ENCODE assay signal across 8 cellular contexts in genomic region chr9:33076360-33077004, GRCh38. TPM values are rescaled to one million over a fixed set of nuclear protein-coding genes. Genes with fewer than 3 reads are reported as not detected.
DNase-seq lines count a peak whose midpoint lies in the region; ATAC-seq and TF ChIP-seq lines count a peak whose summit lies in the region.

Gene SMU1, minus strand, starts transcription at chr9:33076674. Its CDS starts 66 bp downstream, at chr9:33076608.

- H3K9me3 ChIP-seq in liver (ENCODE audit: control insufficient read depth in 4 of 4, low read length in 3 of 4): no peaks in the 10 kb centered on the region

- peak within 1 kb of the TSS; percentile 99 for H3K27ac Mint-ChIP-seq in activated CD4-positive, alpha-beta memory T cell treated with anti-CD3 and anti-CD28 coated beads for 36 hours

- peaks cover 22% of the 10 kb centered on the region for H3K36me3 Mint-ChIP-seq in activated CD4-positive, alpha-beta memory T cell treated with anti-CD3 and anti-CD28 coated beads for 36 hours

- peak; percentile 99 for ATAC-seq in GM19438 (IDR thresholded peaks at IDR 0.05; ENCODE audit: low read depth, unreplicated experiment)
- ATAC-seq in HG03575 (IDR thresholded peaks at IDR 0.05; ENCODE audit: extremely low read depth, insufficient number of reproducible peaks, low FRiP score, unreplicated experiment): peak; percentile 89

- CTCF ChIA-PET in activated CD4-positive, alpha-beta memory T cell treated with anti-CD3 and anti-CD28 coated beads for 36 hours (lab: Charles Lee): interaction anchor here (0.9 to 3.2 kb wide), 7 partner anchors 9 to 697 kb away, joined by 3 to 13 read pairs (median 6); partner anchors contain the start of gene B4GALT1

- H3K9me3 Mint-ChIP-seq in activated CD4-positive, alpha-beta memory T cell treated with anti-CD3 and anti-CD28 coated beads for 36 hours: no peaks in the 10 kb centered on the region

- WGBS in liver: under 1% methylated on average over 45 of the region's 45 CpGs

- H3K27ac ChIP-seq in dorsolateral prefrontal cortex: peak within 1 kb of the TSS; percentile 47 to 97 (median 90)
- peak within 1 kb of the TSS; percentile 87 to 90 for H3K27ac ChIP-seq in liver (ENCODE audit: low read depth in 1 of 2, low read length in 2 of 2)

- H3K27me3 ChIP-seq in dorsolateral prefrontal cortex (no peaks in the 10 kb centered on the region), liver (ENCODE audit: control insufficient read depth in 4 of 4, insufficient read depth in 4 of 4, low read length in 3 of 4) (no peaks in the 10 kb centered on the region)

- H3K4me1 Mint-ChIP-seq in activated CD4-positive, alpha-beta memory T cell treated with anti-CD3 and anti-CD28 coated beads for 36 hours (ENCODE audit: low read depth): peaks cover 42% of the 10 kb centered on the region

- DNase-seq in CD1c-positive myeloid dendritic cell (ENCODE audit: extremely low spot score): peak; percentile 97
- peak; percentile 91 for DNase-seq in NCI-H82 treated with DMSO at 0.1 percent for 48 hours (lab: John Stamatoyannopoulos, UW; ENCODE audit: unreplicated experiment)
- peak; percentile 98 for DNase-seq in activated CD4-positive, alpha-beta memory T cell treated with anti-CD3 and anti-CD28 coated beads for 36 hours
- peak; percentile 93 to 99 (median 97) for DNase-seq in dorsolateral prefrontal cortex
- peak; percentile 96 for DNase-seq in stimulated activated CD4-positive, alpha-beta T cell treated with anti-CD3 and anti-CD28 coated beads, Interleukin-4, amount 100 ng/mL, for 24 hours

- peak within 1 kb of the TSS; percentile 95 to 99 for H3K9ac ChIP-seq in liver (ENCODE audit: low read depth in 1 of 2, low read length in 2 of 2)

- intact Hi-C loops in activated CD4-positive, alpha-beta memory T cell treated with anti-CD3 and anti-CD28 coated beads for 36 hours (cut with micrococcal nuclease): loop anchor here (1.0 to 2.0 kb wide), 5 partner anchors 51 to 526 kb away; partner anchors contain the start of genes BAG1, DNAJA1 and NFX1
- intact Hi-C loops in dorsolateral prefrontal cortex (cut with DNase I): loop anchor here (5.0 kb wide), 2 partner anchors 34 to 91 kb away; partner anchors contain the start of gene B4GALT1 (in 1 of the 2)

- POLR2A ChIA-PET in activated CD4-positive, alpha-beta memory T cell treated with anti-CD3 and anti-CD28 coated beads for 36 hours (lab: Charles Lee): interaction anchor here (0.8 to 1.8 kb wide), 6 partner anchors 16 to 90 kb away, joined by 3 to 14 read pairs (median 5); partner anchors contain the start of genes B4GALT1 and DNAJA1

- no peaks in the 10 kb centered on the region for H3K27me3 Mint-ChIP-seq in activated CD4-positive, alpha-beta memory T cell treated with anti-CD3 and anti-CD28 coated beads for 36 hours

- TF ChIP-seq RAD21 in liver (IDR thresholded peaks at IDR 0.05): peak; percentile 42 to 68

- peaks cover 7 to 22% (median 14%) of the 10 kb centered on the region in 4 donors for H3K36me3 ChIP-seq in liver (ENCODE audit: control insufficient read depth in 4 of 4, insufficient read depth in 3 of 4, low read depth in 1 of 4, low read length in 3 of 4)

- TF ChIP-seq CTCF in dorsolateral prefrontal cortex (IDR thresholded peaks at IDR 0.05 in 54 of 56, conservative IDR thresholded peaks at IDR 0.05 in 2 of 56; ENCODE audit: low read depth in 1 of 56, partially characterized antibody in 56 of 56) (peak in 13 of 56 donors; percentile 5 to 48 (median 21)), liver (IDR thresholded peaks at IDR 0.05; ENCODE audit: low read depth, low read length, missing input control) (no peak)

- H3K4me1 ChIP-seq in liver (ENCODE audit: control insufficient read depth in 4 of 4, insufficient read depth in 4 of 4, low read length in 3 of 4): peaks cover 0 to 25% (median 14%) of the 10 kb centered on the region in 4 donors

- peak within 1 kb of the TSS; percentile 100 for H3K4me3 Mint-ChIP-seq in activated CD4-positive, alpha-beta memory T cell treated with anti-CD3 and anti-CD28 coated beads for 36 hours

- peak within 1 kb of the TSS; percentile 59 to 99 (median 88) for H3K4me3 ChIP-seq in dorsolateral prefrontal cortex
- H3K4me3 ChIP-seq in liver (ENCODE audit: low read depth in 1 of 3, low read length in 3 of 3): peak within 1 kb of the TSS; percentile 66 to 98 (median 96)

TF ChIP-seq in liver, 16 proteins besides CTCF, POLR2A, EP300 and RAD21:
- TF ChIP-seq RXRA (IDR thresholded peaks at IDR 0.05) (peak; percentile 41 to 58), NR2F2 (IDR thresholded peaks at IDR 0.05) (peak; percentile 59), JUND (IDR thresholded peaks at IDR 0.05) (peak in 1 of 2 donors; percentile 15), YY1 (IDR thresholded peaks at IDR 0.05) (peak; percentile 71), HNF4A (conservative IDR thresholded peaks at IDR 0.05) (peak; percentile 50 to 60), FOXA2 (IDR thresholded peaks at IDR 0.05) (no peak), EGR1 (IDR thresholded peaks at IDR 0.05; ENCODE audit: low read depth in 2 of 2) (peak in 1 of 2 donors; percentile 9), HNF4G (IDR thresholded peaks at IDR 0.05) (peak; percentile 7), FOXA1 (IDR thresholded peaks at IDR 0.05) (no peak), GABPA (IDR thresholded peaks at IDR 0.05 in 1 of 2, conservative IDR thresholded peaks at IDR 0.05 in 1 of 2) (peak; percentile 91 to 99), REST (IDR thresholded peaks at IDR 0.05) (peak; percentile 60), TAF1 (conservative IDR thresholded peaks at IDR 0.05) (peak; percentile 79), SP1 (IDR thresholded peaks at IDR 0.05) (peak; percentile 84)
- TF ChIP-seq, protein P1, sequence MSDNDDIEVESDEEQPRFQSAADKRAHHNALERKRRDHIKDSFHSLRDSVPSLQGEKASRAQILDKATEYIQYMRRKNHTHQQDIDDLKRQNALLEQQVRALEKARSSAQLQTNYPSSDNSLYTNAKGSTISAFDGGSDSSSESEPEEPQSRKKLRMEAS (IDR thresholded peaks at IDR 0.05): peak; percentile 77
- TF ChIP-seq, protein P2, sequence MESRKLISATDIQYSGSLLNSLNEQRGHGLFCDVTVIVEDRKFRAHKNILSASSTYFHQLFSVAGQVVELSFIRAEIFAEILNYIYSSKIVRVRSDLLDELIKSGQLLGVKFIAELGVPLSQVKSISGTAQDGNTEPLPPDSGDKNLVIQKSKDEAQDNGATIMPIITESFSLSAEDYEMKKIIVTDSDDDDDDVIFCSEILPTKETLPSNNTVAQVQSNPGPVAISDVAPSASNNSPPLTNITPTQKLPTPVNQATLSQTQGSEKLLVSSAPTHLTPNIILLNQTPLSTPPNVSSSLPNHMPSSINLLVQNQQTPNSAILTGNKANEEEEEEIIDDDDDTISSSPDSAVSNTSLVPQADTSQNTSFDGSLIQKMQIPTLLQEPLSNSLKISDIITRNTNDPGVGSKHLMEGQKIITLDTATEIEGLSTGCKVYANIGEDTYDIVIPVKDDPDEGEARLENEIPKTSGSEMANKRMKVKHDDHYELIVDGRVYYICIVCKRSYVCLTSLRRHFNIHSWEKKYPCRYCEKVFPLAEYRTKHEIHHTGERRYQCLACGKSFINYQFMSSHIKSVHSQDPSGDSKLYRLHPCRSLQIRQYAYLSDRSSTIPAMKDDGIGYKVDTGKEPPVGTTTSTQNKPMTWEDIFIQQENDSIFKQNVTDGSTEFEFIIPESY (IDR thresholded peaks at IDR 0.05): peak; percentile 86
- TF ChIP-seq, protein P3, sequence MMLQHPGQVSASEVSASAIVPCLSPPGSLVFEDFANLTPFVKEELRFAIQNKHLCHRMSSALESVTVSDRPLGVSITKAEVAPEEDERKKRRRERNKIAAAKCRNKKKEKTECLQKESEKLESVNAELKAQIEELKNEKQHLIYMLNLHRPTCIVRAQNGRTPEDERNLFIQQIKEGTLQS (IDR thresholded peaks at IDR 0.05): peak; percentile 20

RNA-seq across cellular contexts. Expression of gene SMU1, which starts in this region (rescaled TPM):
- 10 to 100 TPM; 25.8 to 26.1 TPM for total RNA-seq in activated CD4-positive, alpha-beta memory T cell treated with anti-CD3 and anti-CD28 coated beads for 36 hours
- total RNA-seq in dorsolateral prefrontal cortex (10 to 100 TPM; 17.9 to 30.7 (median 25.8) TPM), liver (10 to 100 TPM; 12.3 to 14.2 TPM)
- polyA plus RNA-seq in liver: 1 to 10 TPM; 5.3 to 6.7 TPM

Comparison
In these comparisons a context has a peak if more than half of its experiments do, and no peak if none do; other contexts are left out.
1. Peak in every context shown above with its lines: DNase-seq, ATAC-seq, H3K4me3 ChIP-seq and H3K27ac ChIP-seq.